ENCODE assay signal across 9 cellular contexts in the genomic region with DNA sequence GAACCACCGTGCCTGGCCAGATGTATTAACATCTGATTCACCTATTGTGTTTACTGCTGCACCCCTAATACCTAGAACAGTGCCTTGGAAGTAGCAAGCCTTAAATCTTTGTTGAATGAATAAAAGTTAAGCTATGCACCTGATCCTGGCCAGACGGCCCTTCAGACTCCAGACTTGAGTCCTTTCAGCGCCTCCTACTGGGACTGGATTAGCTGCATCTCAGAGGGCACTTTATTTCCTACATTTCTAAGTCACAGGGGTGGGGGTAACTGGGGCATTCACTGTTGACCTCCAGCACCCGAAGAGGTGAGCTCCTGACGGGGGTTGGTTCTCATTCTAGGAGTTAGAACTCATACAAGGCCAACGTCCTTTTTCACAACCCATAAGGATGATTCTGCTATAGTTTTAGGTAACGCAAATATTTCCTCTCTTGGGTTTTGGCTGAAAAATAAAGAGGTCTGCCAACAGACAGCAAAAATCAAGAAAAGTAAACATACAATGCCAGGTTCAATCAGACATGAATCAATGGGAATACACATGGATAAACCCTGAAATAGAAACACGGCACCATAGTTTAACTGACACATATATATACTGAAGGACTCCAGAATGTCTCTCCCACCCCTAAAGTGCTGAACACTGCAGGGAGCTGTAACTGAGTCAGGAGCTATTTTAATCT. TPM values are rescaled to one million over a fixed set of nuclear protein-coding genes. Genes with fewer than 3 reads are reported as not detected.
DNase-seq lines count a peak whose midpoint lies in the region; ATAC-seq, FAIRE-seq and TF ChIP-seq lines count a peak whose summit lies in the region.
"Had no signal": no experiment of that assay in that cellular context is flagged by ENCODE, and none has a peak within 500 bp of the region (broad histone marks: within the 10 kb centered on the region; RNA-seq: fewer than 3 reads in every experiment).

No MANE protein-coding gene starts in this region.

- H3K4me1 ChIP-seq in cardiac muscle cell (ENCODE audit: low read depth) = peaks cover 11% of the 10 kb centered on the region
- peaks cover 0 to 28% of the 10 kb centered on the region in 2 donors for H3K4me1 ChIP-seq in ascending aorta
- H3K4me1 ChIP-seq in keratinocyte (ENCODE audit: control insufficient read depth, extremely low read depth, insufficient read depth, low read length) = peaks cover 8% of the 10 kb centered on the region

- H4K20me1 ChIP-seq in keratinocyte (ENCODE audit: control insufficient read depth, extremely low read depth, insufficient read depth, low read length) = no peaks in the 10 kb centered on the region

- H3K36me3 ChIP-seq in cardiac muscle cell (peaks cover 5% of the 10 kb centered on the region), ascending aorta (peaks cover 22 to 28% of the 10 kb centered on the region in 2 donors), keratinocyte (ENCODE audit: control insufficient read depth in 2 of 2, extremely low read depth in 1 of 2, insufficient read depth in 2 of 2, low read length in 2 of 2) (peaks cover 13 to 20% of the 10 kb centered on the region in 2 experiments)

- intact Hi-C loops in left ventricle myocardium superior (cut with micrococcal nuclease) = no loop called here
- intact Hi-C loops in ascending aorta (cut with DNase I) = loop anchor here (2.0 kb wide), 1 partner anchor 128 kb away; no protein-coding TSS in a partner anchor

- TF ChIP-seq CTCF in cardiac muscle cell (IDR thresholded peaks at IDR 0.05; ENCODE audit: low read depth, low read length) (peak; percentile 49), ascending aorta (IDR thresholded peaks at IDR 0.05) (peak; percentile 19 to 41 (median 32)), keratinocyte (optimal IDR thresholded peaks at IDR 0.05 in 1 of 3, IDR thresholded peaks at IDR 0.05 in 1 of 3, conservative IDR thresholded peaks at IDR 0.05 in 1 of 3; ENCODE audit: extremely low read depth in 1 of 3, insufficient read depth in 2 of 3, low read length in 3 of 3) (peak; percentile 52 to 69 (median 68))

- H3K27ac ChIP-seq in cardiac muscle cell (peak overlapping the region; percentile 4), ascending aorta (peak overlapping the region; percentile 78 to 89), keratinocyte (ENCODE audit: control insufficient read depth, insufficient read depth, low read length) (no peak overlapping the region)

- no peak overlapping the region for H3K4me2 ChIP-seq in keratinocyte (ENCODE audit: control insufficient read depth, extremely low read depth, insufficient read depth, low read depth, low read length)

- FAIRE-seq in keratinocyte (lab: Jason Lieb, UNC) = peak; percentile 36

- no peak overlapping the region for H3K9ac ChIP-seq in keratinocyte (ENCODE audit: control insufficient read depth, extremely low read depth, insufficient read depth, low read length)

- ATAC-seq in left ventricle myocardium superior (no peak), GM19395 (IDR thresholded peaks at IDR 0.05; ENCODE audit: unreplicated experiment) (no peak)

- dilution Hi-C loops in keratinocyte (cut with MboI; ENCODE audit: extremely low pct_ligation_motif_present, low sequenced_read_pairs) = no loop called here

- no peaks in the 10 kb centered on the region for H3K9me3 ChIP-seq in cardiac muscle cell (ENCODE audit: low read depth)
- no peaks in the 10 kb centered on the region for H3K9me3 ChIP-seq in ascending aorta
- H3K9me3 ChIP-seq in keratinocyte (ENCODE audit: control insufficient read depth, low read depth, low read length) = no peaks in the 10 kb centered on the region
- H3K9me3 ChIP-seq: MG63 had no signal

- no peaks in the 10 kb centered on the region for H3K79me2 ChIP-seq in keratinocyte (ENCODE audit: control insufficient read depth, insufficient read depth, low read length)

- no peaks in the 10 kb centered on the region for H3K27me3 ChIP-seq in cardiac muscle cell
- no peaks in the 10 kb centered on the region for H3K27me3 ChIP-seq in ascending aorta
- no peaks in the 10 kb centered on the region for H3K27me3 ChIP-seq in keratinocyte (ENCODE audit: control insufficient read depth, extremely low read depth, insufficient read depth, low read length)
- H3K27me3 ChIP-seq: MG63 had no signal

- DNase-seq in cardiac muscle cell (ENCODE audit: low read depth in 1 of 2, low spot score in 1 of 2) = peak; percentile 55 to 67
- DNase-seq in left ventricle myocardium superior = no peak
- DNase-seq in ascending aorta (ENCODE audit: low spot score in 2 of 2) = peak in 1 of 2 donors; percentile 67
- DNase-seq in keratinocyte (ENCODE audit: low read depth, low spot score) = peak; percentile 13
- DNase-seq in NCI-H187 (lab: John Stamatoyannopoulos, UW) = no peak
- DNase-seq in CD1c-positive myeloid dendritic cell (ENCODE audit: extremely low spot score) = no peak
- no peak for DNase-seq in stimulated activated CD4-positive, alpha-beta T cell treated with anti-CD3 and anti-CD28 coated beads, Interleukin-4, amount 100 ng/mL, for 24 hours
- DNase-seq: MG63 had no signal

- H2AFZ ChIP-seq in keratinocyte (ENCODE audit: control insufficient read depth, low read length) = no peak overlapping the region

- no peaks in the 10 kb centered on the region for H3K9me1 ChIP-seq in keratinocyte (ENCODE audit: control insufficient read depth, extremely low read depth, insufficient read depth, low read length)

- H3K4me3 ChIP-seq in cardiac muscle cell (no peak overlapping the region), ascending aorta (no peak overlapping the region), keratinocyte (ENCODE audit: control insufficient read depth in 2 of 3, extremely low read depth in 1 of 3, insufficient read depth in 2 of 3, low read depth in 1 of 3, low read length in 3 of 3) (no peak overlapping the region)
- H3K4me3 ChIP-seq: MG63 had no signal

RNA-seq across cellular contexts. Expression of a gene that starts 48.0 kb away (rescaled TPM):
- total RNA-seq in cardiac muscle cell (45.7 and 64.4 TPM in 2 replicates), left ventricle myocardium superior (9.5 TPM), ascending aorta (32.9 TPM)
- polyA plus RNA-seq in cardiac muscle cell (20.3 and 24.7 TPM in 2 replicates), keratinocyte (9.5 to 35.9 TPM (median 17.2 TPM) in 3 replicates)
- polyA plus RNA-seq in keratinocyte (2011; ENCODE audit: low read depth) = 33.6 TPM
- polyA plus RNA-seq in keratinocyte (2011; cell fraction: cytosol; rRNA removed) = 15.5 and 21.6 TPM in 2 replicates
- polyA plus RNA-seq in keratinocyte (2011; cell fraction: nucleus; rRNA removed) = 59.9 and 60.9 TPM in 2 replicates
- polyA plus RNA-seq in keratinocyte (2012; ENCODE audit: low replicate concordance) = 23.2 and 49.6 TPM in 2 replicates
- polyA minus RNA-seq in keratinocyte = 23.1 to 123 TPM (median 41.6 TPM) in 3 replicates
- 34.3 TPM for polyA minus RNA-seq in keratinocyte (2011; cell fraction: cytosol; rRNA and poly(A)+ RNA removed)
- 61.4 and 75.7 TPM in 2 replicates for polyA minus RNA-seq in keratinocyte (2011; cell fraction: nucleus; rRNA and poly(A)+ RNA removed)

RNA-seq across cellular contexts. Expression of a gene that starts 54.8 kb away (rescaled TPM):
- total RNA-seq in cardiac muscle cell (15.5 and 19.5 TPM in 2 replicates), left ventricle myocardium superior (9.7 TPM), ascending aorta (18.6 TPM)
- polyA plus RNA-seq in cardiac muscle cell (16.8 and 22.4 TPM in 2 replicates), keratinocyte (15.2 to 18.3 TPM (median 15.5 TPM) in 3 replicates)
- polyA plus RNA-seq in keratinocyte (2011; ENCODE audit: low read depth) = 5.4 TPM
- 9.0 and 11.2 TPM in 2 replicates for polyA plus RNA-seq in keratinocyte (2011; cell fraction: cytosol; rRNA removed)
- polyA plus RNA-seq in keratinocyte (2011; cell fraction: nucleus; rRNA removed) = 32.8 and 35.7 TPM in 2 replicates
- 7.7 and 15.1 TPM in 2 replicates for polyA plus RNA-seq in keratinocyte (2012; ENCODE audit: low replicate concordance)
- 18.2 to 38.2 TPM (median 34.2 TPM) in 3 replicates for polyA minus RNA-seq in keratinocyte
- 22.4 TPM for polyA minus RNA-seq in keratinocyte (2011; cell fraction: cytosol; rRNA and poly(A)+ RNA removed)
- polyA minus RNA-seq in keratinocyte (2011; cell fraction: nucleus; rRNA and poly(A)+ RNA removed) = 49.5 and 72.4 TPM in 2 replicates

RNA-seq across cellular contexts. Expression of a gene that starts 59.1 kb away (rescaled TPM):
- total RNA-seq in cardiac muscle cell = 1,990 and 2,002 TPM in 2 replicates
- 526 and 543 TPM in 2 replicates for polyA plus RNA-seq in cardiac muscle cell
- 807 TPM for total RNA-seq in left ventricle myocardium superior
- total RNA-seq in ascending aorta = 1,878 TPM
- 3,337 to 5,180 TPM (median 3,738 TPM) in 3 replicates for polyA plus RNA-seq in keratinocyte
- 4,182 TPM for polyA plus RNA-seq in keratinocyte (2011; ENCODE audit: low read depth)
- 5,378 and 8,384 TPM in 2 replicates for polyA plus RNA-seq in keratinocyte (2011; cell fraction: cytosol; rRNA removed)
- 1,294 and 1,616 TPM in 2 replicates for polyA plus RNA-seq in keratinocyte (2011; cell fraction: nucleus; rRNA removed)
- 2,864 and 3,442 TPM in 2 replicates for polyA plus RNA-seq in keratinocyte (2012; ENCODE audit: low replicate concordance)
- polyA minus RNA-seq in keratinocyte = 292 to 1,305 TPM (median 954 TPM) in 3 replicates
- polyA minus RNA-seq in keratinocyte (2011; cell fraction: cytosol; rRNA and poly(A)+ RNA removed) = 756 TPM
- polyA minus RNA-seq in keratinocyte (2011; cell fraction: nucleus; rRNA and poly(A)+ RNA removed) = 144 and 255 TPM in 2 replicates

Comparison
In these comparisons a context has a peak if more than half of its experiments do, and no peak if none do; other contexts are left out.
1. DNase-seq: peak in cardiac muscle cell (2 of 2) and keratinocyte (single experiment); none in left ventricle myocardium superior (single experiment), NCI-H187 (0 of 2), CD1c-positive myeloid dendritic cell (single experiment) and stimulated activated CD4-positive, alpha-beta T cell treated with anti-CD3 and anti-CD28 coated beads, Interleukin-4, amount 100 ng/mL, for 24 hours (single experiment).
2. Peak in every context shown above with its lines, with median percentiles within 50 percentile points of each other: CTCF ChIP-seq.